ENCODE assay signal across 18 cellular contexts in genomic region chr5:9192286-9192685, GRCh38.
DNase-seq lines count a peak whose midpoint lies in the region.
"Had no signal": no experiment of that assay in that cellular context is flagged by ENCODE, and none has a peak within 500 bp of the region (broad histone marks: within the 10 kb centered on the region; RNA-seq: fewer than 3 reads in every experiment).

No MANE protein-coding gene starts in this region.

- peak; percentile 48 to 63 for DNase-seq in NCI-H526 (lab: John Stamatoyannopoulos, UW)
- peak; percentile 35 for DNase-seq in SK-MEL-5 (ENCODE audit: low read depth, low spot score)
- peak; percentile 86 for DNase-seq in medulla oblongata (ENCODE audit: extremely low spot score)
- DNase-seq in superior temporal gyrus (ENCODE audit: extremely low spot score), result peak; percentile 69
- DNase-seq in iPS-NIHi7 (ENCODE audit: extremely low spot score), result no peak
- no peak for DNase-seq in GDM1 (lab: John Stamatoyannopoulos, UW)
- DNase-seq in HuH-7 (ENCODE audit: low spot score), result no peak
- DNase-seq: ACHN; AML-193; DMS 273 treated with DMSO at 0.1 percent for 48 hours; HCEC 1CT; MM.1S; NCI-H1092 treated with DMSO at 0.1 percent for 48 hours; NCI-H146; NCI-H2029 treated with DMSO at 0.1 percent for 48 hours; NCI-H510A; NK-92 treated with Interleukin-12 subunit alpha and Interleukin-12 subunit beta, amount 100 ng/mL, for 24 hours; Peyer's patch had no signal

- in situ Hi-C loops in SK-MEL-5 (cut with HindIII; ENCODE audit: low pct_unique_long_range_greater_than_20kb, low sequenced_read_pairs), result no loop called here

Comparison
In these comparisons a context has a peak if more than half of its experiments do, and no peak if none do; other contexts are left out.
1. DNase-seq: peak in NCI-H526 (2 of 2), SK-MEL-5 (single experiment), medulla oblongata (single experiment) and superior temporal gyrus (single experiment); none in iPS-NIHi7 (single experiment), GDM1 (single experiment) and HuH-7 (single experiment).